In the genomic region with DNA sequence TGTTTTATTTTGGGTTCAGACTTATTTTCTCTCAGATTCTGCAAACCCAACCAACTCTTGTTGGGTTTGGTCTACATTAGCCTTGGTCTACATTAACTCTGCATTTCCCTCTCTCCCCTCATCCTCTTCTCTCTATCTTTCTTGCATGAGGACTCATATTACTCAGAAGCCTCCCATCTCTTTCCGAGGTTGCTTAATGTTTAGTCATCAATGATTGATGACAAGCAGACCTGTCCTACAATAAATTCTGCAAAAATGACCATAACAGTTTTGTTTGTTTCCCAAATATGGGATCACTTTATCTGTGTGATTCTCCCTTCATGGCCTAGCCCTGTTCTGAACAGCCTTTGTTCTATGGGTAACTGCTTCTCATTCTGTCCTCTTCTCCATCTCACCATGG, we compare ENCODE assay signal across 14 cellular contexts.
"Had no signal": no experiment of that assay in that cellular context is flagged by ENCODE, and none has a peak within 500 bp of the region (broad histone marks: within the 10 kb centered on the region; RNA-seq: fewer than 3 reads in every experiment).

No MANE protein-coding gene starts in this region.

- H3K27ac ChIP-seq: left ventricle myocardium inferior, parathyroid adenoma, tibial nerve had no signal

- H3K27me3 ChIP-seq: tibial nerve, uterus had no signal

- H3K9ac ChIP-seq: parathyroid adenoma had no signal

- H3K36me3 Mint-ChIP-seq: activated naive CD8-positive, alpha-beta T cell; brain; naive thymus-derived CD8-positive, alpha-beta T cell; stimulated activated effector memory CD8-positive, alpha-beta T cell treated with anti-CD3 and anti-CD28 coated beads, Interleukin-12 subunit alpha, Interleukin-12 subunit beta, amount 100 ng/mL, for 72 hours had no signal

- H3K4me1 ChIP-seq: left ventricle myocardium inferior, parathyroid adenoma, tibial nerve, uterus had no signal

- H3K27me3 Mint-ChIP-seq: brain had no signal

- H3K79me2 ChIP-seq: parathyroid adenoma had no signal

- H3K27ac Mint-ChIP-seq: activated naive CD8-positive, alpha-beta T cell; brain; stimulated activated effector memory CD8-positive, alpha-beta T cell treated with anti-CD3 and anti-CD28 coated beads, Interleukin-12 subunit alpha, Interleukin-12 subunit beta, amount 100 ng/mL, for 72 hours had no signal

- H3K9me3 Mint-ChIP-seq: brain; stimulated activated effector memory CD8-positive, alpha-beta T cell treated with anti-CD3 and anti-CD28 coated beads, Interleukin-12 subunit alpha, Interleukin-12 subunit beta, amount 100 ng/mL, for 72 hours had no signal

- DNase-seq: activated CD4-positive, alpha-beta T cell treated with anti-CD3 and anti-CD28 coated beads, Interleukin-2, amount 50 U/mL, for 1 hour; activated CD8-positive, alpha-beta memory T cell treated with anti-CD3 and anti-CD28 coated beads for 24 hours; activated gamma-delta T cell treated with Interleukin-2 at 50 U/mL for 16 hours; amygdala; effector CD8-positive, alpha-beta T cell; left ventricle myocardium inferior; naive thymus-derived CD8-positive, alpha-beta T cell; T-helper 9 cell; uterus had no signal

- H3K4me1 Mint-ChIP-seq: brain; naive thymus-derived CD8-positive, alpha-beta T cell; stimulated activated effector memory CD8-positive, alpha-beta T cell treated with anti-CD3 and anti-CD28 coated beads, Interleukin-12 subunit alpha, Interleukin-12 subunit beta, amount 100 ng/mL, for 72 hours had no signal

- H3K4me3 Mint-ChIP-seq: activated naive CD8-positive, alpha-beta T cell; brain; naive thymus-derived CD8-positive, alpha-beta T cell; stimulated activated effector memory CD8-positive, alpha-beta T cell treated with anti-CD3 and anti-CD28 coated beads, Interleukin-12 subunit alpha, Interleukin-12 subunit beta, amount 100 ng/mL, for 72 hours had no signal

- H3K36me3 ChIP-seq: left ventricle myocardium inferior, tibial nerve, uterus had no signal

- H3K9me3 ChIP-seq: left ventricle myocardium inferior, tibial nerve, uterus had no signal

- H3K4me3 ChIP-seq: left ventricle myocardium inferior, tibial nerve, uterus had no signal

- H2AFZ ChIP-seq: parathyroid adenoma had no signal
